Comparison of ENCODE assay signal across 36 cellular contexts in the genomic region with DNA sequence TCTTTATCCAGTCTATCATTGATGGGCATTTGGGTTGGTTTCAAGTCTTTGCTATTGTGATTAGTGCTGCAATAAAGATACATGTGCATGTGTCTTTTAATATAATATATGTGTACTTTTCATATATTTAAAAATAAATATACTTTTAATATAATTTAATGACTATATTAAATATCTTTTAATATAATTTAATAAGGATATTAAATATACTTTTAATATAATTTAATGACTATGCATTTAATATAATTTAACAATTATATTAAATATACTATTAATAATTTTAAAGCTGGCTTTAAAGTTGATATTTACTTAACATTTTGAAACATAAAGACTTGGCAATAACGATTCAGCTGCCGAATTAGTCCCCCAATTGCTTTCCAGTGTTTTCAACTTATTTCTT. TPM values are rescaled to one million over a fixed set of nuclear protein-coding genes. Genes with fewer than 3 reads are reported as not detected.
"Had no signal": no experiment of that assay in that cellular context is flagged by ENCODE, and none has a peak within 500 bp of the region (broad histone marks: within the 10 kb centered on the region; RNA-seq: fewer than 3 reads in every experiment).

No MANE protein-coding gene starts in this region.

- DNase-seq: Karpas-422, Kasumi-1, MG63, MM.1S, NCI-H1048, NCI-H1092, NCI-H1092 treated with DMSO at 0.1 percent for 48 hours, NCI-H1105, NCI-H1105 treated with DMSO at 0.1 percent for 48 hours, NCI-H1417, NCI-H1417 treated with DMSO at 0.1 percent for 48 hours, NCI-H1436, NCI-H1436 treated with DMSO at 0.1 percent for 48 hours, NCI-H146, NCI-H1694, NCI-H187, NCI-H187 treated with DMSO at 0.1 percent for 48 hours, NCI-H1930, NCI-H2029, NCI-H2029 treated with DMSO at 0.1 percent for 48 hours, NCI-H2081, NCI-H2081 treated with DMSO at 0.1 percent for 48 hours, NCI-H2107, NCI-H2171, NCI-H2171 treated with DMSO at 0.1 percent for 48 hours, NCI-H2227 treated with DMSO at 0.1 percent for 48 hours, NCI-H226, NCI-H345, NCI-H446, NCI-H446 treated with DMSO at 0.1 percent for 48 hours, NCI-H510A, NCI-H510A treated with DMSO at 0.1 percent for 48 hours had no signal

RNA-seq across cellular contexts. Expression of a gene that starts 1.2 kb away (rescaled TPM):
- total RNA-seq: LHCN-M2, M059J, MCF 10A, NCI-H460 had no signal

RNA-seq across cellular contexts. Expression of a gene that starts 15.2 kb away (rescaled TPM):
- total RNA-seq: LHCN-M2, M059J, MCF 10A, NCI-H460 had no signal

RNA-seq across cellular contexts. Expression of a gene that starts 30.0 kb away (rescaled TPM):
- total RNA-seq: LHCN-M2, M059J, MCF 10A, NCI-H460 had no signal

RNA-seq across cellular contexts. Expression of a gene that starts 35.3 kb away (rescaled TPM):
- total RNA-seq: LHCN-M2, M059J, MCF 10A, NCI-H460 had no signal

RNA-seq across cellular contexts. Expression of a gene that starts 47.5 kb away (rescaled TPM):
- total RNA-seq: LHCN-M2, M059J, MCF 10A, NCI-H460 had no signal
